ENCODE assay signal across 26 cellular contexts in genomic region chr5:87369431-87369830, GRCh38.
"Had no signal": no experiment of that assay in that cellular context is flagged by ENCODE, and none has a peak within 500 bp of the region (broad histone marks: within the 10 kb centered on the region; RNA-seq: fewer than 3 reads in every experiment).

No MANE protein-coding gene starts in this region.

- H3K27me3 Mint-ChIP-seq: memory B cell; naive thymus-derived CD4-positive, alpha-beta T cell; natural killer cell treated with Interleukin-12 subunit alpha and Interleukin-12 subunit beta and Interleukin-15 and Interleukin-18, amount 100 ng/mL, for 72 hours; progenitor cell of endocrine pancreas; stimulated activated naive CD8-positive, alpha-beta T cell treated with anti-CD3 and anti-CD28 coated beads, Interleukin-15, Interleukin-2, amounts not matched to agents 100 ng/mL and 50 ng/mL, for 24 hours had no signal

- H3K36me3 ChIP-seq: ovary had no signal

- H3K9me3 ChIP-seq: left lung, mucosa of descending colon, ovary, right atrium auricular region, spleen, suprapubic skin, thoracic aorta, tibial artery, upper lobe of right lung had no signal

- H3K4me3 Mint-ChIP-seq: memory B cell; naive thymus-derived CD4-positive, alpha-beta T cell; natural killer cell treated with Interleukin-12 subunit alpha and Interleukin-12 subunit beta and Interleukin-15 and Interleukin-18, amount 100 ng/mL, for 72 hours; stimulated activated effector memory CD8-positive, alpha-beta T cell treated with anti-CD3 and anti-CD28 coated beads, Interleukin-12 subunit alpha, Interleukin-12 subunit beta, amount 100 ng/mL, for 72 hours; stimulated activated naive CD8-positive, alpha-beta T cell treated with anti-CD3 and anti-CD28 coated beads, Interleukin-15, Interleukin-2, amounts not matched to agents 100 ng/mL and 50 ng/mL, for 24 hours had no signal

- H3K27ac ChIP-seq: hepatocyte, left lung, ovary, skin epidermis, spleen, suprapubic skin, upper lobe of right lung had no signal

- H3K4me1 Mint-ChIP-seq: memory B cell; stimulated activated effector memory CD8-positive, alpha-beta T cell treated with anti-CD3 and anti-CD28 coated beads, Interleukin-12 subunit alpha, Interleukin-12 subunit beta, amount 100 ng/mL, for 72 hours had no signal

- H3K4me3 ChIP-seq: hepatocyte, left lung, lung, mucosa of descending colon, ovary, right atrium auricular region, skin epidermis, spleen, suprapubic skin, tibial artery, upper lobe of right lung had no signal

- DNase-seq: left colon; left lung; midbrain; mucosa of descending colon; naive thymus-derived CD4-positive, alpha-beta T cell; ovary; spleen; stimulated activated CD4-positive, alpha-beta T cell treated with anti-CD3 and anti-CD28 coated beads, Interleukin-4, amount 100 ng/mL, for 24 hours; stimulated activated naive CD4-positive, alpha-beta T cell; tibial artery; trophoblast cell; upper lobe of right lung had no signal

- ATAC-seq: left colon; left lung; mucosa of descending colon; naive thymus-derived CD4-positive, alpha-beta T cell; natural killer cell treated with Interleukin-12 subunit alpha and Interleukin-12 subunit beta and Interleukin-15 and Interleukin-18, amount 100 ng/mL, for 72 hours; sciatic nerve; stimulated activated effector memory CD8-positive, alpha-beta T cell treated with anti-CD3 and anti-CD28 coated beads, Interleukin-12 subunit alpha, Interleukin-12 subunit beta, amount 100 ng/mL, for 72 hours; upper lobe of right lung had no signal

- H3K4me1 ChIP-seq: left lung, spleen, suprapubic skin, upper lobe of right lung had no signal

- H3K27ac Mint-ChIP-seq: memory B cell; progenitor cell of endocrine pancreas; stimulated activated effector memory CD8-positive, alpha-beta T cell treated with anti-CD3 and anti-CD28 coated beads, Interleukin-12 subunit alpha, Interleukin-12 subunit beta, amount 100 ng/mL, for 72 hours; stimulated activated naive CD8-positive, alpha-beta T cell treated with anti-CD3 and anti-CD28 coated beads, Interleukin-15, Interleukin-2, amounts not matched to agents 100 ng/mL and 50 ng/mL, for 24 hours had no signal

- FAIRE-seq: keratinocyte, urothelium cell line had no signal
